1 cellular context compared by ENCODE assay signal in genomic region chr22:24543068-24543675, GRCh38.
TF ChIP-seq lines count a peak whose summit lies in the region.

No MANE protein-coding gene starts in this region.

TF ChIP-seq in GM12878, 131 proteins besides CTCF, POLR2A, EP300 and RAD21:
- TF ChIP-seq ZBTB11 (CRISPR knock-in tag; IDR thresholded peaks at IDR 0.05) (no peak), ELK1 (IDR thresholded peaks at IDR 0.05; ENCODE audit: low read depth, low read length) (no peak), ATF2 (IDR thresholded peaks at IDR 0.05; ENCODE audit: low read length) (no peak), ATF3 (IDR thresholded peaks at IDR 0.05; ENCODE audit: borderline replicate concordance, extremely low read depth, low read depth, low read length) (no peak), NFIC (IDR thresholded peaks at IDR 0.05; ENCODE audit: low read depth, low read length) (no peak), CUX1 (IDR thresholded peaks at IDR 0.05; ENCODE audit: insufficient replicate concordance, low read depth, low read length) (no peak), SUPT20H (IDR thresholded peaks at IDR 0.05; ENCODE audit: borderline replicate concordance, control insufficient read depth, low read depth, low read length) (no peak), TCF3 (IDR thresholded peaks at IDR 0.05; ENCODE audit: borderline replicate concordance, insufficient read depth, low read depth, low read length) (no peak), KLF5 (IDR thresholded peaks at IDR 0.05; ENCODE audit: partially characterized antibody) (no peak), SPI1 (IDR thresholded peaks at IDR 0.05; ENCODE audit: borderline replicate concordance, insufficient read depth, low read depth, low read length) (no peak), NBN (IDR thresholded peaks at IDR 0.05) (no peak), REST (IDR thresholded peaks at IDR 0.05; ENCODE audit: low read depth, low read length) (no peak), CHD4 (IDR thresholded peaks at IDR 0.05) (no peak), CHD2 (IDR thresholded peaks at IDR 0.05; ENCODE audit: borderline replicate concordance, low read depth, low read length) (no peak), MYC (IDR thresholded peaks at IDR 0.05; ENCODE audit: insufficient read depth, insufficient read length, insufficient replicate concordance, low read length, severe bottlenecking) (no peak), ZNF592 (IDR thresholded peaks at IDR 0.05) (no peak), RBBP5 (conservative IDR thresholded peaks at IDR 0.05) (no peak)
